Comparison of ENCODE assay signal across 8 cellular contexts in the genomic region with DNA sequence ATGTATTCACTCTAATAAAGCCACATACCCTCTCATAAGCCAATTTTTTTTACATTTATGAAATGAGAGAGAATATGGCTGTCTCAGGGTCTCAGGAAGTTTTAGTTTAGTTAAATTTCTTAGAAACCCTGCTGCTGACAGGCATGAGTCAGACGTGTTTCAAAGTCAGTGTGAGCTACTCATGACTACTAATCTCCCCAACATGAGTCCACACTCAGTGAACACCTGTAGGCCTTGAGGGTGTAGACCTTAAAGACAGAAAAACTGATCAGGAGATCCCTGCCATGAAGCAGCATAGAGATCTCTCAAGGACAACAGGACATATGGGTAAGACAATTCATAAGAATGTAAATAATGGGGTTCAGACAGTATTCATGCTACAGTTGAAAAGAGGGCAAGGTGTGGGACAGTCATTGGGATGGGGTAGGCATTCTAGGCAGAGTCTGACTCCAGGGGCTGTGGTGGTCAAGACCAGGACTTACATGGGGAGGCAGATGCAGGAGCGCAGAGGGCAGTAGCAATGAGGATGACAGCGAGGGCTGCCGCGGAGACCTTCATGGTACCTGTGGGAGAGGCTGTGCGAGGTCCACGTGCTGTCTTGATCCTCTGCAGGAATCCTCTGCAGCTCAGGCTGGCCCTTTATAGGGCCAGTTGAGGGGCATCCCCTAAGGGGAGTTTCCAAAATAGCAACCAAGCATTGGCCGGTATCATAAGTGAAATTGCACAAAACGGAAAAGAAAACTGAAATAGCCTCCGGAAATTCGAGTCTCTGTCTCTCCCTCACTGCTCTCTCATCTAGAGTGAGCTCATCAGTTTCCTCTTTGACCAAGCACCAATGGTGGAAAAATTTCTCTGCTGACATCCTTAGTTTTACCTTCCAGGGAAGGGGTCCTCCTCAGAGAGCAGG. TPM values are rescaled to one million over a fixed set of nuclear protein-coding genes. Genes with fewer than 3 reads are reported as not detected.
DNase-seq lines count a peak whose midpoint lies in the region; ATAC-seq, FAIRE-seq and TF ChIP-seq lines count a peak whose summit lies in the region.

Gene CCL5, minus strand, starts transcription at position 613 of the 907 bp plus-strand sequence.

- no peaks in the 10 kb centered on the region for H3K27me3 ChIP-seq in esophagus muscularis mucosa

- H3K4me3 Mint-ChIP-seq in T-helper 1 cell treated with Interleukin-12 subunit alpha and Interleukin-12 subunit beta and Interleukin-4 antibody, amounts not matched to agents 30 μg/mL and 1 μg/mL, for 36 hours: peak within 1 kb of the TSS; percentile 90

- intact Hi-C loops in esophagus muscularis mucosa (cut with DNase I): no loop called here

- peak within 1 kb of the TSS; percentile 100 for H3K27ac Mint-ChIP-seq in T-helper 1 cell treated with Interleukin-12 subunit alpha and Interleukin-12 subunit beta and Interleukin-4 antibody, amounts not matched to agents 30 μg/mL and 1 μg/mL, for 36 hours

- POLR2A ChIA-PET in A549 (lab: Yijun Ruan, JAX): no interaction called here

- CTCF ChIA-PET in A549 (lab: Yijun Ruan, JAX): interaction anchor here (0.6 to 1.9 kb wide), 3 partner anchors 8 to 30 kb away, joined by 3 to 8 read pairs (median 4); no protein-coding TSS in a partner anchor

- H3K9me3 ChIP-seq in A549 (no peaks in the 10 kb centered on the region), esophagus muscularis mucosa (no peaks in the 10 kb centered on the region)

- H3K27me3 Mint-ChIP-seq in T-helper 1 cell treated with Interleukin-12 subunit alpha and Interleukin-12 subunit beta and Interleukin-4 antibody, amounts not matched to agents 30 μg/mL and 1 μg/mL, for 36 hours (ENCODE audit: low read depth): no peaks in the 10 kb centered on the region

- TF ChIP-seq EP300 in A549 (IDR thresholded peaks at IDR 0.05): no peak
- no peak for TF ChIP-seq EP300 in esophagus muscularis mucosa (IDR thresholded peaks at IDR 0.05)

- H3K4me1 Mint-ChIP-seq in T-helper 1 cell treated with Interleukin-12 subunit alpha and Interleukin-12 subunit beta and Interleukin-4 antibody, amounts not matched to agents 30 μg/mL and 1 μg/mL, for 36 hours (ENCODE audit: low read depth): peaks cover 53% of the 10 kb centered on the region

- TF ChIP-seq CTCF in A549 (IDR thresholded peaks at IDR 0.05): no peak
- no peak for TF ChIP-seq CTCF in esophagus muscularis mucosa (IDR thresholded peaks at IDR 0.05)

- peaks cover 24% of the 10 kb centered on the region for H3K36me3 Mint-ChIP-seq in T-helper 1 cell treated with Interleukin-12 subunit alpha and Interleukin-12 subunit beta and Interleukin-4 antibody, amounts not matched to agents 30 μg/mL and 1 μg/mL, for 36 hours (ENCODE audit: low read depth)

- no peaks in the 10 kb centered on the region for H3K36me3 ChIP-seq in esophagus muscularis mucosa

- no peak for FAIRE-seq in A549 (lab: Jason Lieb, UNC)

- TF ChIP-seq POLR2A in A549 (IDR thresholded peaks at IDR 0.05; ENCODE audit: low read length): no peak
- no peak for TF ChIP-seq POLR2A in esophagus muscularis mucosa (IDR thresholded peaks at IDR 0.05; ENCODE audit: low read depth)

- H3K4me3 ChIP-seq in A549: no peak within 1 kb of the TSS
- H3K4me3 ChIP-seq in esophagus muscularis mucosa: no peak within 1 kb of the TSS

- H3K9me3 Mint-ChIP-seq in T-helper 1 cell treated with Interleukin-12 subunit alpha and Interleukin-12 subunit beta and Interleukin-4 antibody, amounts not matched to agents 30 μg/mL and 1 μg/mL, for 36 hours: peaks cover 3% of the 10 kb centered on the region

- DNase-seq in A549 (ENCODE audit: low read depth in 1 of 2, low spot score in 1 of 2) (no peak), epithelial cell of prostate (ENCODE audit: low read depth, low spot score) (peak; percentile 31), COLO829 (ENCODE audit: low spot score) (no peak), esophagus muscularis mucosa (ENCODE audit: extremely low spot score) (no peak), anterior cingulate cortex (lab: John Stamatoyannopoulos, UW) (no peak)

- ATAC-seq in A549: peak; percentile 14 to 30; a peak in 3 of 6 replicates
- ATAC-seq in GM18907 (IDR thresholded peaks at IDR 0.05; ENCODE audit: unreplicated experiment): peak; percentile 89
- ATAC-seq in HG03066 (IDR thresholded peaks at IDR 0.05; ENCODE audit: low read depth, unreplicated experiment): peak; percentile 88

- no peak for TF ChIP-seq RAD21 in A549 (conservative IDR thresholded peaks at IDR 0.05 in 1 of 2, IDR thresholded peaks at IDR 0.05 in 1 of 2)

- H3K4me2 ChIP-seq in A549: 0 out of 3 replicates have a peak within 1 kb of the TSS, but pooled peaks have one; percentile 4

- 67% methylated on average over 11 of the region's 11 CpGs for WGBS in A549 (ENCODE audit: missing lambda C conversion rate)
- 73% methylated on average over 11 of the region's 11 CpGs for WGBS in esophagus muscularis mucosa

- H3K4me1 ChIP-seq in A549 (no peaks in the 10 kb centered on the region), esophagus muscularis mucosa (no peaks in the 10 kb centered on the region)

- no peak within 1 kb of the TSS for H3K27ac ChIP-seq in A549
- no peak within 1 kb of the TSS for H3K27ac ChIP-seq in epithelial cell of prostate
- H3K27ac ChIP-seq in esophagus muscularis mucosa (replicated peaks in 1 of 4): no peak within 1 kb of the TSS

TF ChIP-seq in A549, 52 proteins besides CTCF, POLR2A, EP300 and RAD21:
- TF ChIP-seq ATOH8 (CRISPR knock-in tag; IDR thresholded peaks at IDR 0.05; ENCODE audit: low read depth): no peak

RNA-seq across cellular contexts. Expression of gene CCL5, which starts in this region (rescaled TPM):
- 0.31 and 1.0 TPM in 2 replicates for polyA plus RNA-seq in A549 (2011; rRNA removed)
- 0.13 and 0.22 TPM in 2 replicates for polyA plus RNA-seq in A549 (2012; cell fraction: cytosol; rRNA removed)
- polyA plus RNA-seq in A549 (2012; cell fraction: nucleus; rRNA removed): 0.10 TPM in 1 of 2 replicates, not detected in the other
- polyA plus RNA-seq in A549 (2017; fragmentation: RNase III; extraction: RNeasy Plus Mini Kit Qiagen cat#74134 plus additional on column Dnase treatment): 0.12 to 0.17 TPM in 2 of 3 replicates, not detected in the other
- not detected in 2 replicates for polyA minus RNA-seq in A549 (2011; rRNA and poly(A)+ RNA removed)
- total RNA-seq in esophagus muscularis mucosa: 10 to 100 TPM in 1 of 4 donors, 1 to 10 TPM in 3; 1.6 to 11.3 (median 2.2) TPM

Comparison
In these comparisons a context has a peak if more than half of its experiments do, and no peak if none do; other contexts are left out.
1. ATAC-seq: peak in every context shown above with its lines; median percentile 89 in GM18907; 88 in HG03066; 22 in A549.